Comparison of ENCODE assay signal across 9 cellular contexts in genomic region chr2:28544915-28545589, GRCh38. TPM values are rescaled to one million over a fixed set of nuclear protein-coding genes. Genes with fewer than 3 reads are reported as not detected.
DNase-seq lines count a peak whose midpoint lies in the region; FAIRE-seq and TF ChIP-seq lines count a peak whose summit lies in the region.
"Had no signal": no experiment of that assay in that cellular context is flagged by ENCODE, and none has a peak within 500 bp of the region (broad histone marks: within the 10 kb centered on the region; RNA-seq: fewer than 3 reads in every experiment).

No MANE protein-coding gene starts in this region.

- H3K36me3 Mint-ChIP-seq in progenitor cell of endocrine pancreas (ENCODE audit: insufficient read depth): no peaks in the 10 kb centered on the region

- H3K9me3 ChIP-seq in effector memory CD4-positive, alpha-beta T cell (ENCODE audit: control insufficient read depth, low read length): no peaks in the 10 kb centered on the region
- H3K9me3 ChIP-seq in kidney (ENCODE audit: control insufficient read depth in 1 of 2, low read length in 2 of 2): no peaks in the 10 kb centered on the region

- no peak overlapping the region for H3K4me3 ChIP-seq in effector memory CD4-positive, alpha-beta T cell (ENCODE audit: insufficient read depth, low read depth, low read length, poor library complexity, severe bottlenecking)
- no peak overlapping the region for H3K4me3 ChIP-seq in kidney (ENCODE audit: low read length in 2 of 2)

- no peak for TF ChIP-seq CTCF in progenitor cell of endocrine pancreas (IDR thresholded peaks at IDR 0.05; ENCODE audit: unreplicated experiment)
- no peak for TF ChIP-seq CTCF in kidney (IDR thresholded peaks at IDR 0.05; ENCODE audit: borderline replicate concordance, extremely low read depth, insufficient read depth)

- H3K9ac ChIP-seq in kidney (ENCODE audit: low read length in 2 of 2): no peak overlapping the region

- intact Hi-C loops in kidney (cut with DNase I): no loop called here

- H3K4me3 Mint-ChIP-seq in progenitor cell of endocrine pancreas (ENCODE audit: low read depth): no peak overlapping the region

- peaks cover 7% of the 10 kb centered on the region for H3K27me3 Mint-ChIP-seq in progenitor cell of endocrine pancreas

- H3K9me3 Mint-ChIP-seq in progenitor cell of endocrine pancreas (ENCODE audit: low read depth): no peaks in the 10 kb centered on the region

- H3K27me3 ChIP-seq in effector memory CD4-positive, alpha-beta T cell (replicated peaks; ENCODE audit: control insufficient read depth, insufficient read depth, low read length, poor library complexity, severe bottlenecking): no peaks in the 10 kb centered on the region

- peaks cover 12% of the 10 kb centered on the region for H3K4me1 Mint-ChIP-seq in progenitor cell of endocrine pancreas (ENCODE audit: low read depth)

- DNase-seq in HK-2 (ENCODE audit: unreplicated experiment) (peak; percentile 18), SKM-1 (lab: John Stamatoyannopoulos, UW; ENCODE audit: unreplicated experiment) (peak; percentile 37), progenitor cell of endocrine pancreas (ENCODE audit: low spot score, unreplicated experiment) (no peak), NCI-H524 treated with DMSO at 0.1 percent for 48 hours (lab: John Stamatoyannopoulos, UW) (no peak), HuH-7.5 (ENCODE audit: low spot score) (no peak), DMS153 treated with DMSO at 0.1 percent for 48 hours (lab: John Stamatoyannopoulos, UW; ENCODE audit: unreplicated experiment) (no peak), kidney (no peak)
- peak in 1 of 3 donors; percentile 10 for DNase-seq in effector memory CD4-positive, alpha-beta T cell

- no peaks in the 10 kb centered on the region for H3K36me3 ChIP-seq in effector memory CD4-positive, alpha-beta T cell (ENCODE audit: control insufficient read depth, insufficient read depth, low read length)
- H3K36me3 ChIP-seq in kidney (ENCODE audit: control insufficient read depth in 1 of 2, insufficient read depth in 2 of 2, low read length in 2 of 2): no peaks in the 10 kb centered on the region

- peaks cover 25% of the 10 kb centered on the region for H3K4me1 ChIP-seq in effector memory CD4-positive, alpha-beta T cell (ENCODE audit: control insufficient read depth, insufficient read depth, low read length, poor library complexity, severe bottlenecking)
- H3K4me1 ChIP-seq in kidney (ENCODE audit: control insufficient read depth in 1 of 2, insufficient read depth in 1 of 2, low read depth in 1 of 2, low read length in 2 of 2): no peaks in the 10 kb centered on the region

- H3K27ac Mint-ChIP-seq in progenitor cell of endocrine pancreas: peak overlapping the region; percentile 59

- no peak for FAIRE-seq in kidney (lab: Jason Lieb, UNC)
- FAIRE-seq: endometrium had no signal

- H3K27ac ChIP-seq in effector memory CD4-positive, alpha-beta T cell (ENCODE audit: insufficient read depth, low read length, poor library complexity, severe bottlenecking): peak overlapping the region; percentile 49
- no peak overlapping the region for H3K27ac ChIP-seq in kidney (ENCODE audit: low read depth in 2 of 2, low read length in 2 of 2)

RNA-seq across cellular contexts. Expression of gene PLB1, which starts 49.2 kb away (rescaled TPM):
- total RNA-seq in progenitor cell of endocrine pancreas (0.65 and 0.78 TPM in 2 replicates), kidney (6.8 TPM)
- polyA plus RNA-seq in kidney (ENCODE audit: insufficient read depth, low read depth, low replicate concordance): 0.95 TPM

Comparison
In these comparisons a context has a peak if more than half of its experiments do, and no peak if none do; other contexts are left out.
1. DNase-seq: peak in HK-2 (single experiment) and SKM-1 (single experiment); none in progenitor cell of endocrine pancreas (single experiment), NCI-H524 treated with DMSO at 0.1 percent for 48 hours (single experiment), HuH-7.5 (single experiment), DMS153 treated with DMSO at 0.1 percent for 48 hours (single experiment) and kidney (single experiment).